In the genomic region with DNA sequence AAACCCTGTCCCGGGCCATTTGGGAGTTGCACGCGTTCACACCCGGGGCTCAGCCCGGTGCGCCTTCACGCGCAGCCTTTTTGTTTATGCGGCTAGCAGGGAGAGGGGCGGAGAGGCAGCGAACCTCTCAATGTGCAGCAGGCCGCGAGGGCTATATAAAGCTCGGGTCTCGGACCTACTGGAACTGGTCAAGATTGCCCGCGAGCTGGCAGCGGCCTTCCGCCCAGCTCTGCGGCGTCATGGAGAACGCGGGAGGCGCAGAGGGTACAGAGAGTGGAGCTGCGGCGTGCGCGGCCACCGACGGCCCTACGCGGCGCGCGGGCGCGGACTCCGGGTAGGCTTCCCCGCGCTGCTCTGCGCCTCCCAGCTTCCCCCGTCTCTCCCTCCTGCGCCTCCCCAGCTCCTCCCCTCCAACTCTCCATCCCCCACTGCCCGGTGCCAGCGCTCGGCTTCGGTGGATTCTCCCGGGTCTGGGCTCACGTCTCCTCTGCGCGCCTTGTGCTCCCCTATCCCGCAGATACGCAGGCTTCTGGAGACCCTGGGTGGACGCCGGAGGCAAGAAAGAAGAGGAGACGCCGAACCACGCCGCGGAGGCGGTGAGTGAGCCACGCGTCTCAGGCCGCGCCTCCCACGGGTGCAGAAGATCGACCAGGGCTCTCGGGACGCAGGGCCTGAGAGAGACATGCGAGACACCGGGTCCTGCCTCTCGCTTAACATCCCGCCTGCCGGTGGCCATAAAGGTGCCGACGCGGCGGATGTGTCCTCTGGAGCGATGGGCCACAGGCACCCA, we compare ENCODE assay signal across 8 cellular contexts. TPM values are rescaled to one million over a fixed set of nuclear protein-coding genes. Genes with fewer than 3 reads are reported as not detected.
DNase-seq lines count a peak whose midpoint lies in the region; TF ChIP-seq lines count a peak whose summit lies in the region.

RIPPLY2 (plus strand) TSS at position 183 of the 790 bp plus-strand sequence; CDS start at position 240, 57 bp downstream.

- DNase-seq in EL, result peak; percentile 39
- DNase-seq in HEK293T (ENCODE audit: extremely low spot score), result peak; percentile 50
- peak; percentile 91 for DNase-seq in NCI-H69 (lab: John Stamatoyannopoulos, UW)
- DNase-seq in cardiac fibroblast (ENCODE audit: low read depth in 2 of 2), result peak; percentile 35 to 55
- peak; percentile 65 for DNase-seq in iris pigment epithelial cell (ENCODE audit: low read depth)
- no peak for DNase-seq in immature natural killer cell
- no peak for DNase-seq in CD1c-positive myeloid dendritic cell (ENCODE audit: extremely low spot score)

- CTCF ChIA-PET in HEK293T (lab: Yijun Ruan, JAX), result no interaction called here

- H3K4me3 ChIP-seq in cardiac fibroblast (replicated peaks in 1 of 2; ENCODE audit: low read depth in 2 of 2, low read length in 2 of 2), result peak within 1 kb of the TSS; percentile 42 to 52
- H3K4me3 ChIP-seq in skeletal muscle tissue (ENCODE audit: low read length in 3 of 3), result peak within 1 kb of the TSS; percentile 55 to 67 (median 55)

- H3K27ac Mint-ChIP-seq in immature natural killer cell, result no peak within 1 kb of the TSS

- H3K9me3 ChIP-seq in skeletal muscle tissue (ENCODE audit: control insufficient read depth in 3 of 3, low read length in 3 of 3), result no peaks in the 10 kb centered on the region

- peaks cover 19 to 40% (median 21%) of the 10 kb centered on the region in 3 donors for H3K27me3 ChIP-seq in skeletal muscle tissue (ENCODE audit: control insufficient read depth in 3 of 3, insufficient read depth in 3 of 3, low read length in 3 of 3)

- peak within 1 kb of the TSS in 2 of 5 donors; percentile 18 to 21 for H3K4me3 Mint-ChIP-seq in immature natural killer cell

- TF ChIP-seq CTCF in cardiac fibroblast (IDR thresholded peaks at IDR 0.05; ENCODE audit: low read depth, low read length), result no peak

- no peaks in the 10 kb centered on the region for H3K36me3 Mint-ChIP-seq in immature natural killer cell

- peaks cover 0 to 3% (median 0%) of the 10 kb centered on the region in 6 donors for H3K9me3 Mint-ChIP-seq in immature natural killer cell

- no peak within 1 kb of the TSS for H3K27ac ChIP-seq in skeletal muscle tissue (ENCODE audit: low read depth, low read length)

- peak within 1 kb of the TSS in 1 of 3 donors; percentile 42 for H3K9ac ChIP-seq in skeletal muscle tissue (ENCODE audit: low read depth in 1 of 3, low read length in 3 of 3)

- POLR2A ChIA-PET in HEK293T (lab: Yijun Ruan, JAX), result interaction anchor here (1.0 to 1.7 kb wide), 4 partner anchors 9 to 238 kb away, joined by 3 to 6 read pairs (median 4); partner anchors contain the start of gene SNAP91

- peaks cover 17 to 30% (median 19%) of the 10 kb centered on the region in 3 donors for H3K27me3 Mint-ChIP-seq in immature natural killer cell (ENCODE audit: low read depth in 3 of 3)

- H3K4me1 ChIP-seq in skeletal muscle tissue (ENCODE audit: control insufficient read depth in 3 of 3, insufficient read depth in 3 of 3, low read length in 3 of 3), result peaks cover 5 to 13% (median 9%) of the 10 kb centered on the region in 3 donors

- no peaks in the 10 kb centered on the region for H3K36me3 ChIP-seq in skeletal muscle tissue (ENCODE audit: control insufficient read depth in 3 of 3, insufficient read depth in 3 of 3, low read length in 3 of 3)

- peaks cover 1 to 2% of the 10 kb centered on the region in 2 donors for H3K4me1 Mint-ChIP-seq in immature natural killer cell

TF ChIP-seq in HEK293T, 16 proteins besides CTCF, POLR2A, EP300 and RAD21:
- TF ChIP-seq LEF1 (IDR thresholded peaks at IDR 0.05; ENCODE audit: borderline replicate concordance), result no peak
- peak; percentile 96 for TF ChIP-seq L3MBTL2 (conservative IDR thresholded peaks at IDR 0.05)
- no peak for TF ChIP-seq SUZ12 (IDR thresholded peaks at IDR 0.05)
TF ChIP-seq in HEK293T: peak in this region for 1.

RNA-seq across cellular contexts. Expression of gene RIPPLY2, which starts in this region (rescaled TPM):
- total RNA-seq in skeletal muscle tissue, result 1.6 TPM
- not detected for polyA plus RNA-seq in immature natural killer cell

Comparison
In these comparisons a context has a peak if more than half of its experiments do, and no peak if none do; other contexts are left out.
1. DNase-seq: peak in EL (single experiment), HEK293T (single experiment), NCI-H69 (single experiment), cardiac fibroblast (2 of 2) and iris pigment epithelial cell (single experiment); none in immature natural killer cell (0 of 3) and CD1c-positive myeloid dendritic cell (single experiment).